In the genomic region with DNA sequence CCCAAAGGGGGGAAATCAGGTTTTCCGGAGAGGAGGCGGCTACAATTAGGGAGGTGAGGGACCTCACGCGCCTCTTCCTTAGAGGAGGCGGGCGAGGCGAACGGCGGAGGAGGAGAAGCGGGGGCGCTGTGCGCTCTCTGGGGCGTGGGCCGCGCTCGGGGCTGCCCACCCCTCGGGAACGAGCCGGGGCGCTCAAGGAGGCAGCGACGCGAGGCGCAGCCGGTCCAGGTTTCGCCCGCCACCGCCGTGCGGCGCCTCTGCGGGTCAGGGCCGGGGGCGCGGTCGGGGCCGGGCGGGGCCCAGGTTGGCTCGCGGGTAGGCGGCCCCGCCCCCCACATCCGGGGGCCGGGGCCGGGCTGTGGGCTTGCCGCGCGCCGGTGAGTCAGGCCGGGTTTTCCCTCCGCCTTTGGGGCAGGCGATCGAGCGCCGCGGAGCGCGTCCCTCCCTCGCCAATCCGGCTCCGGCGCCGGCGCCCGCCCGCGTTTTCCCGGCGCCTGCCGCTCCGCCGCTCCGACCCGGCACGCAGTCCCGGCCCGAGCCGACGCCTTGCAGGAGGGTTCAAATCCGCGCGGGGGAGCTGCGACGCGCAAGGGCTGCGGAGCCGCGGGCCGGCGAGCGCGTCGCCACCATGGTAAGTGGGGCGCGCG, we compare ENCODE assay signal across 8 cellular contexts. TPM values are rescaled to one million over a fixed set of nuclear protein-coding genes. Genes with fewer than 3 reads are reported as not detected.
DNase-seq lines count a peak whose midpoint lies in the region; ATAC-seq and TF ChIP-seq lines count a peak whose summit lies in the region.

A gene with protein sequence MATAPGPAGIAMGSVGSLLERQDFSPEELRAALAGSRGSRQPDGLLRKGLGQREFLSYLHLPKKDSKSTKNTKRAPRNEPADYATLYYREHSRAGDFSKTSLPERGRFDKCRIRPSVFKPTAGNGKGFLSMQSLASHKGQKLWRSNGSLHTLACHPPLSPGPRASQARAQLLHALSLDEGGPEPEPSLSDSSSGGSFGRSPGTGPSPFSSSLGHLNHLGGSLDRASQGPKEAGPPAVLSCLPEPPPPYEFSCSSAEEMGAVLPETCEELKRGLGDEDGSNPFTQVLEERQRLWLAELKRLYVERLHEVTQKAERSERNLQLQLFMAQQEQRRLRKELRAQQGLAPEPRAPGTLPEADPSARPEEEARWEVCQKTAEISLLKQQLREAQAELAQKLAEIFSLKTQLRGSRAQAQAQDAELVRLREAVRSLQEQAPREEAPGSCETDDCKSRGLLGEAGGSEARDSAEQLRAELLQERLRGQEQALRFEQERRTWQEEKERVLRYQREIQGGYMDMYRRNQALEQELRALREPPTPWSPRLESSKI (plus strand): TSS at position 392 of the 647 bp plus-strand sequence. CDS start 6,052 bp downstream, outside the sequence.

- H3K4me3 ChIP-seq in gastroesophageal sphincter: peak within 1 kb of the TSS; percentile 2 to 53
- H3K4me3 ChIP-seq in rectal smooth muscle tissue (ENCODE audit: low read length): peak within 1 kb of the TSS; percentile 52

- TF ChIP-seq CTCF in gastroesophageal sphincter (IDR thresholded peaks at IDR 0.05): no peak

- H3K36me3 Mint-ChIP-seq in activated T-helper 2 cell treated with anti-CD3 and anti-CD28 coated beads, Interferon-gamma antibody, Interleukin-2, Interleukin-4, amounts not matched to agents 10 μg/mL and 5 μg/mL and 100 μg/mL, durations not matched to agents 14 hours and 24 hours and 36 hours (ENCODE audit: low read depth): no peaks in the 10 kb centered on the region

- 0% methylated on average over 4 of the region's 96 CpGs; no CpG with 5 or more reads in 1 of the 2 donors for WGBS in gastroesophageal sphincter (ENCODE audit: low coverage in 1 of 2), 2 donors

- H3K27ac ChIP-seq in gastroesophageal sphincter: peak within 1 kb of the TSS in 1 of 4 donors; percentile 44
- H3K27ac ChIP-seq in rectal smooth muscle tissue (ENCODE audit: low read depth, low read length): no peak within 1 kb of the TSS

- H3K36me3 ChIP-seq in gastroesophageal sphincter: no peaks in the 10 kb centered on the region
- no peaks in the 10 kb centered on the region for H3K36me3 ChIP-seq in rectal smooth muscle tissue (ENCODE audit: control insufficient read depth, insufficient read depth, low read length)

- no peak for TF ChIP-seq EP300 in gastroesophageal sphincter (IDR thresholded peaks at IDR 0.05)

- intact Hi-C loops in activated T-helper 2 cell treated with anti-CD3 and anti-CD28 coated beads, Interferon-gamma antibody, Interleukin-2, Interleukin-4, amounts not matched to agents 10 μg/mL and 5 μg/mL and 100 μg/mL, durations not matched to agents 14 hours and 24 hours and 36 hours (cut with micrococcal nuclease): loop anchor here (1.0 to 5.0 kb wide), 2 partner anchors 18 to 39 kb away; a partner anchor contains a TSS

- H3K4me1 Mint-ChIP-seq in activated T-helper 2 cell treated with anti-CD3 and anti-CD28 coated beads, Interferon-gamma antibody, Interleukin-2, Interleukin-4, amounts not matched to agents 10 μg/mL and 5 μg/mL and 100 μg/mL, durations not matched to agents 14 hours and 24 hours and 36 hours (ENCODE audit: low read depth): peaks cover 29% of the 10 kb centered on the region

- DNase-seq in AG08396 (ENCODE audit: low spot score): peak; percentile 82
- DNase-seq in OCI-M1 (lab: John Stamatoyannopoulos, UW): peak; percentile 62
- DNase-seq in activated T-helper 2 cell treated with anti-CD3 and anti-CD28 coated beads, Interferon-gamma antibody, Interleukin-2, Interleukin-4, amounts not matched to agents 10 μg/mL and 5 μg/mL and 100 μg/mL, durations not matched to agents 14 hours and 24 hours and 36 hours (ENCODE audit: low spot score): peak; percentile 83
- no peak for DNase-seq in dedifferentiated amniotic fluid mesenchymal stem cell (ENCODE audit: extremely low spot score)

- H3K27me3 ChIP-seq in gastroesophageal sphincter: peaks cover 82% of the 10 kb centered on the region
- peaks cover 2% of the 10 kb centered on the region for H3K27me3 ChIP-seq in rectal smooth muscle tissue (ENCODE audit: control insufficient read depth, insufficient read depth, low read length)

- H3K27me3 Mint-ChIP-seq in activated T-helper 2 cell treated with anti-CD3 and anti-CD28 coated beads, Interferon-gamma antibody, Interleukin-2, Interleukin-4, amounts not matched to agents 10 μg/mL and 5 μg/mL and 100 μg/mL, durations not matched to agents 14 hours and 24 hours and 36 hours (ENCODE audit: low read depth): peaks cover 12% of the 10 kb centered on the region

- ATAC-seq in GM18861 (IDR thresholded peaks at IDR 0.05; ENCODE audit: unreplicated experiment) (peak; percentile 47), HG03108 (IDR thresholded peaks at IDR 0.05; ENCODE audit: unreplicated experiment) (peak; percentile 44), gastroesophageal sphincter (peak; percentile 56)

- H3K4me1 ChIP-seq in gastroesophageal sphincter: peaks cover 0 to 18% (median 9%) of the 10 kb centered on the region in 3 donors
- peaks cover 2% of the 10 kb centered on the region for H3K4me1 ChIP-seq in rectal smooth muscle tissue (ENCODE audit: control insufficient read depth, insufficient read depth, low read length)

- H3K9ac ChIP-seq in rectal smooth muscle tissue (ENCODE audit: low read length): no peak within 1 kb of the TSS

- H3K4me3 Mint-ChIP-seq in activated T-helper 2 cell treated with anti-CD3 and anti-CD28 coated beads, Interferon-gamma antibody, Interleukin-2, Interleukin-4, amounts not matched to agents 10 μg/mL and 5 μg/mL and 100 μg/mL, durations not matched to agents 14 hours and 24 hours and 36 hours (ENCODE audit: low read depth): peak within 1 kb of the TSS; percentile 84

- no peak for TF ChIP-seq POLR2A in gastroesophageal sphincter (IDR thresholded peaks at IDR 0.05)

- H3K9me3 ChIP-seq in gastroesophageal sphincter: peaks cover 0 to 5% (median 0%) of the 10 kb centered on the region in 3 donors

- peaks cover 5% of the 10 kb centered on the region for H3K9me3 Mint-ChIP-seq in activated T-helper 2 cell treated with anti-CD3 and anti-CD28 coated beads, Interferon-gamma antibody, Interleukin-2, Interleukin-4, amounts not matched to agents 10 μg/mL and 5 μg/mL and 100 μg/mL, durations not matched to agents 14 hours and 24 hours and 36 hours

- peak within 1 kb of the TSS; percentile 80 for H3K27ac Mint-ChIP-seq in activated T-helper 2 cell treated with anti-CD3 and anti-CD28 coated beads, Interferon-gamma antibody, Interleukin-2, Interleukin-4, amounts not matched to agents 10 μg/mL and 5 μg/mL and 100 μg/mL, durations not matched to agents 14 hours and 24 hours and 36 hours

RNA-seq across cellular contexts. Expression of the gene that starts here (rescaled TPM):
- 3.3 and 3.4 TPM in 2 replicates for total RNA-seq in activated T-helper 2 cell treated with anti-CD3 and anti-CD28 coated beads, Interferon-gamma antibody, Interleukin-2, Interleukin-4, amounts not matched to agents 10 μg/mL and 5 μg/mL and 100 μg/mL, durations not matched to agents 14 hours and 24 hours and 36 hours
- total RNA-seq in gastroesophageal sphincter: 1 to 10 TPM; 1.2 to 4.8 (median 1.3) TPM
